8 cellular contexts compared by ENCODE assay signal in the genomic region with DNA sequence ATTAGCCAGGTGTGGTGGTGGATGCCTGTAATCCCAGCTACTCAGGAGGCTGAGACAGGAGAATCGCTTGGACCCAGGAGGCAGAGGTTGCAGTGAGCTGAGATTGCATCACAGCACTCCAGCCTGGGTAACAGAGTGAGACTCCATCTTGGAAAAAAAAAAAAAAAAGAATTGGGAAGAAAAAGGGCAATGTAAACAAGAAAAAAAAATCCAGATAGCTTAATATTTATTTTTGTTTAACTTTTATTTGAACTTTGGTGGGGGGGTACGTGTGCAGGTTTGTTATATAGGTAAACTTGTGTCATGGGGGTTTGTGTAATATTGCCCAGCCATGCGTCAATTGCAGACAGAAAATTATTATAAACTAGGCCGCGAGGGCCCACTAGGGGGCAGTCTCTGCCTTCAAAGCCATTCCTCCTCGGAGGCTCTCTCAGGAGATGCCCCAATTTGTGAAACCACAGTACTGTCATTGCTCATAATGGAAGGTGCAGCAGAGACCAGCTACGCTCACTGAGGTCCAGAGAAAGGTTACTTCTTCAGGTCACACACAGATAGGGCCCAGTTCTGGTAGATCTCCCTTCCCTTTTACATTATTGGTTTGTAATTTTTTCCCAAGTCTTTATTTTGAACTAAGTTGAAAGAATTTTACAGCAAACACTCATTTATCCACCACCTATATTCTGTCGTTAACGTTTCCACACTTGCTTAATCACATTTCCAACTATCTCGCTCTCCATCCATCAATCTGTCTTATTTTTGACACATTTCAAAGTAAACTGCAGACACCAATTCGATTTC.
DNase-seq lines count a peak whose midpoint lies in the region; TF ChIP-seq lines count a peak whose summit lies in the region.

No MANE protein-coding gene starts in this region.

- TF ChIP-seq POLR2A in suprapubic skin (IDR thresholded peaks at IDR 0.05) = no peak

- H3F3A ChIP-seq in PC-9 (ENCODE audit: insufficient read depth, low read depth) = no peaks in the 10 kb centered on the region

- TF ChIP-seq CTCF in PC-9 (conservative IDR thresholded peaks at IDR 0.05) (peak; percentile 90), fibroblast of the aortic adventitia (IDR thresholded peaks at IDR 0.05; ENCODE audit: insufficient read depth, low read length) (peak; percentile 78), suprapubic skin (IDR thresholded peaks at IDR 0.05) (peak; percentile 63 to 69)

- H3K27me3 ChIP-seq in PC-9 (ENCODE audit: insufficient read depth, low read depth) (peaks cover 64% of the 10 kb centered on the region), suprapubic skin (no peaks in the 10 kb centered on the region)

- intact Hi-C loops in PC-9 (cut with micrococcal nuclease; ENCODE audit: unreplicated experiment) = loop anchor here (1.0 kb wide), 2 partner anchors 457 to 462 kb away; no protein-coding TSS in a partner anchor

- H3K9me2 ChIP-seq in PC-9 (ENCODE audit: insufficient read depth) = no peaks in the 10 kb centered on the region

- H3K9me3 ChIP-seq in PC-9 (ENCODE audit: insufficient read depth, low read depth) (no peaks in the 10 kb centered on the region), suprapubic skin (no peaks in the 10 kb centered on the region)

- DNase-seq in NCI-H187 (lab: John Stamatoyannopoulos, UW) (peak; percentile 18 to 36), NCI-H187 treated with DMSO at 0.1 percent for 48 hours (lab: John Stamatoyannopoulos, UW) (no peak), HT-29 (ENCODE audit: low spot score) (peak; percentile 75), PC-9 (peak in 1 of 2 experiments; percentile 68), fibroblast of the aortic adventitia (ENCODE audit: low read depth) (peak; percentile 54), non-pigmented ciliary epithelial cell (ENCODE audit: low read depth) (peak; percentile 3), suprapubic skin (ENCODE audit: low spot score in 2 of 2) (no peak)
- peak; percentile 87 for DNase-seq in activated T-cell treated with anti-CD3 and anti-CD28 coated beads, Interleukin-2, amount 50 U/mL, for 24 hours

- no peaks in the 10 kb centered on the region for H4K20me1 ChIP-seq in PC-9 (ENCODE audit: insufficient read depth)

- H3K27ac ChIP-seq in PC-9 (no peak overlapping the region), suprapubic skin (no peak overlapping the region)

- no peaks in the 10 kb centered on the region for H3K9me3 Mint-ChIP-seq in activated T-cell treated with anti-CD3 and anti-CD28 coated beads, Interleukin-2, amount 50 U/mL, for 24 hours

- no peaks in the 10 kb centered on the region for H3K27me3 Mint-ChIP-seq in activated T-cell treated with anti-CD3 and anti-CD28 coated beads, Interleukin-2, amount 50 U/mL, for 24 hours

- no peak overlapping the region for H3K27ac Mint-ChIP-seq in activated T-cell treated with anti-CD3 and anti-CD28 coated beads, Interleukin-2, amount 50 U/mL, for 24 hours

- no peak overlapping the region for H2AFZ ChIP-seq in PC-9

- CTCF ChIA-PET in PC-9 (lab: Charles Lee) = interaction anchor here (0.6 to 0.8 kb wide), 6 partner anchors 178 to 974 kb away, joined by 3 to 15 read pairs (median 3); no protein-coding TSS in a partner anchor

- no peak overlapping the region for H3K4me2 ChIP-seq in PC-9

- H3K4me1 ChIP-seq in PC-9 (replicated peaks; ENCODE audit: insufficient read depth) = no peaks in the 10 kb centered on the region
- no peaks in the 10 kb centered on the region for H3K4me1 ChIP-seq in suprapubic skin

- BruUV-seq in PC-9 (replicated peaks; lab: Mats Ljungman, UMichigan) = no TSS peak

- no peak overlapping the region for H3K4me3 Mint-ChIP-seq in activated T-cell treated with anti-CD3 and anti-CD28 coated beads, Interleukin-2, amount 50 U/mL, for 24 hours

- peaks cover 6% of the 10 kb centered on the region for H3K4me1 Mint-ChIP-seq in activated T-cell treated with anti-CD3 and anti-CD28 coated beads, Interleukin-2, amount 50 U/mL, for 24 hours (ENCODE audit: low read depth)

- no peaks in the 10 kb centered on the region for H3K79me2 ChIP-seq in PC-9 (ENCODE audit: low read depth)

- POLR2A ChIA-PET in PC-9 (lab: Charles Lee; ENCODE audit: unreplicated experiment) = no interaction called here

- H3K36me3 ChIP-seq in PC-9 (ENCODE audit: low read depth) = no peaks in the 10 kb centered on the region
- H3K36me3 ChIP-seq in suprapubic skin = no peaks in the 10 kb centered on the region

- 36% methylated on average over 11 of the region's 11 CpGs for WGBS in suprapubic skin

- H3K4me3 ChIP-seq in PC-9 = no peak overlapping the region
- no peak overlapping the region for H3K4me3 ChIP-seq in fibroblast of the aortic adventitia (ENCODE audit: low read depth, low read length)
- H3K4me3 ChIP-seq in suprapubic skin = no peak overlapping the region

- peaks cover 59% of the 10 kb centered on the region for H3K36me3 Mint-ChIP-seq in activated T-cell treated with anti-CD3 and anti-CD28 coated beads, Interleukin-2, amount 50 U/mL, for 24 hours (ENCODE audit: low read depth)

- TF ChIP-seq EP300 in suprapubic skin (IDR thresholded peaks at IDR 0.05) = no peak

Comparison
In these comparisons a context has a peak if more than half of its experiments do, and no peak if none do; other contexts are left out.
1. DNase-seq: peak in NCI-H187 (2 of 2), HT-29 (single experiment), activated T-cell treated with anti-CD3 and anti-CD28 coated beads, Interleukin-2, amount 50 U/mL, for 24 hours (single experiment), fibroblast of the aortic adventitia (single experiment) and non-pigmented ciliary epithelial cell (single experiment); none in NCI-H187 treated with DMSO at 0.1 percent for 48 hours (single experiment) and suprapubic skin (0 of 2).
2. Peak in every context shown above with its lines, with median percentiles within 50 percentile points of each other: CTCF ChIP-seq.